Comparison of ENCODE assay signal across 1 cellular context in the genomic region with DNA sequence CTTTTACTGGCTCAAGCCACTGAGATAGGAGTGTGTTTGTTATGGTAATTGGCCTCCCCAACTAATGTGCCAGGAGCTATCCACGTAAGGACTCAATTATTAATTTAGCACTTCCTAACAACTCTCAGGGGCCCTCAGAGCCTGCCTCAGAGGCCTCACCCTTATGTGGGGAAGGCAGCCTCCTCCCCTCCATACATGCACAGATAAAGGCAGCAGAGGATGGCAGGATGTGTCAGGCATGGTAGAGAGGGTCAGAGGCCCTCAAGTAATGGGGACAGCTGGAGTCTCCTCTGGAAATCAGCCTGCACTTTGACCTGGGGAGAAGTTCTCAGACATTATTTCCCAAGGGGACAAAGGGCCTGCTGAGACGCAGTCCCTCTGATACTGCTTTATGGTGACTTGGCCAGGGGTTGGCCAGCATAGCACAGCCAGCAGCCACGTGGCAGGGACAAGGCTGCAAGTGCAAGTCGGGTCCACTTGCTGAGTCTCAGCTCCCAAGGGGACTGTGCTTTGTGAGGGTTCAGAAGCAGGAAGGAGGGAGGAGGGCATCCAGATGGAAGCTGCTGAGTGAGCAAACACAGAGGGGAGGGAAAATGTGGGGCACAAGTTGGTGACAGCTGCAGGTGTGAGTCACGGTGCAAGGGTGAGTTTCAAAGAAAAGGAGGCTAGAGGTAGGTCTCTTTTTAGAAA.
TF ChIP-seq lines count a peak whose summit lies in the region.

No MANE protein-coding gene starts in this region.

TF ChIP-seq in HepG2, 621 proteins besides CTCF, POLR2A, EP300 and RAD21 (continued from another document and continues in another):
- TF ChIP-seq AFF4 (CRISPR knock-in tag; IDR thresholded peaks at IDR 0.05): no peak
- TF ChIP-seq MAFG (CRISPR knock-in tag; IDR thresholded peaks at IDR 0.05): peak; percentile 32; the same call in 1 of the 2 replicates
- peak; percentile 23; the same call in 1 of the 2 replicates for TF ChIP-seq NCOA2 (CRISPR knock-in tag; IDR thresholded peaks at IDR 0.05)
- 0 out of 2 replicates have a peak, but pooled peaks have one; percentile 49 for TF ChIP-seq JUND (CRISPR knock-in tag; IDR thresholded peaks at IDR 0.05)
- no peak for TF ChIP-seq ARNT (IDR thresholded peaks at IDR 0.05)
- no peak for TF ChIP-seq SMAD9 (CRISPR knock-in tag; IDR thresholded peaks at IDR 0.05)
- TF ChIP-seq, protein P1, sequence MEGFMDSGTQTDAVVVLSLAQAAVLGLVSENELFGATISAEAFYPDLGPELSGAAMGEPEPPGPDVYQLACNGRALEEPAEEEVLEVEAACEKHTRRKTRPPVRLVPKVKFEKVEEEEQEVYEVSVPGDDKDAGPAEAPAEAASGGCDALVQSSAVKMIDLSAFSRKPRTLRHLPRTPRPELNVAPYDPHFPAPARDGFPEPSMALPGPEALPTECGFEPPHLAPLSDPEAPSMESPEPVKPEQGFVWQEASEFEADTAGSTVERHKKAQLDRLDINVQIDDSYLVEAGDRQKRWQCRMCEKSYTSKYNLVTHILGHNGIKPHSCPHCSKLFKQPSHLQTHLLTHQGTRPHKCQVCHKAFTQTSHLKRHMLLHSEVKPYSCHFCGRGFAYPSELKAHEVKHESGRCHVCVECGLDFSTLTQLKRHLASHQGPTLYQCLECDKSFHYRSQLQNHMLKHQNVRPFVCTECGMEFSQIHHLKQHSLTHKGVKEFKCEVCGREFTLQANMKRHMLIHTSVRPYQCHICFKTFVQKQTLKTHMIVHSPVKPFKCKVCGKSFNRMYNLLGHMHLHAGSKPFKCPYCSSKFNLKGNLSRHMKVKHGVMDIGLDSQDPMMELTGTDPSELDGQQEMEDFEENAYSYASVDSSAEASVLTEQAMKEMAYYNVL (CRISPR knock-in tag; IDR thresholded peaks at IDR 0.05; ENCODE audit: borderline replicate concordance): 0 out of 2 replicates have a peak, but pooled peaks have one; percentile 35
- TF ChIP-seq NFKBIZ (CRISPR knock-in tag; IDR thresholded peaks at IDR 0.05): no peak
- TF ChIP-seq ZNF713 (CRISPR knock-in tag; IDR thresholded peaks at IDR 0.05): no peak
- 0 out of 2 replicates have a peak, but pooled peaks have one; percentile 14 for TF ChIP-seq HDAC2 (CRISPR knock-in tag; IDR thresholded peaks at IDR 0.05)
- TF ChIP-seq GLI4 (CRISPR knock-in tag; IDR thresholded peaks at IDR 0.05; ENCODE audit: borderline replicate concordance): no peak
- peak; percentile 6; the same call in 1 of the 2 replicates for TF ChIP-seq SIX4 (CRISPR knock-in tag; IDR thresholded peaks at IDR 0.05)
- TF ChIP-seq PPARG (CRISPR knock-in tag; conservative IDR thresholded peaks at IDR 0.05): peak; percentile 69; the same call in 1 of the 2 replicates
- no peak for TF ChIP-seq PTBP1 (IDR thresholded peaks at IDR 0.05; ENCODE audit: low read depth, low read length, poor library complexity, severe bottlenecking)
- TF ChIP-seq NFIB (CRISPR knock-in tag; IDR thresholded peaks at IDR 0.05; ENCODE audit: borderline replicate concordance): no peak
- no peak for TF ChIP-seq SRY (CRISPR knock-in tag; IDR thresholded peaks at IDR 0.05)
- TF ChIP-seq ZNF589 (CRISPR knock-in tag; conservative IDR thresholded peaks at IDR 0.05): no peak
- peak; percentile 89 for TF ChIP-seq FOSL2 (CRISPR knock-in tag; IDR thresholded peaks at IDR 0.05)
- no peak for TF ChIP-seq ZFAT (CRISPR knock-in tag; conservative IDR thresholded peaks at IDR 0.05)
- TF ChIP-seq, protein P2, sequence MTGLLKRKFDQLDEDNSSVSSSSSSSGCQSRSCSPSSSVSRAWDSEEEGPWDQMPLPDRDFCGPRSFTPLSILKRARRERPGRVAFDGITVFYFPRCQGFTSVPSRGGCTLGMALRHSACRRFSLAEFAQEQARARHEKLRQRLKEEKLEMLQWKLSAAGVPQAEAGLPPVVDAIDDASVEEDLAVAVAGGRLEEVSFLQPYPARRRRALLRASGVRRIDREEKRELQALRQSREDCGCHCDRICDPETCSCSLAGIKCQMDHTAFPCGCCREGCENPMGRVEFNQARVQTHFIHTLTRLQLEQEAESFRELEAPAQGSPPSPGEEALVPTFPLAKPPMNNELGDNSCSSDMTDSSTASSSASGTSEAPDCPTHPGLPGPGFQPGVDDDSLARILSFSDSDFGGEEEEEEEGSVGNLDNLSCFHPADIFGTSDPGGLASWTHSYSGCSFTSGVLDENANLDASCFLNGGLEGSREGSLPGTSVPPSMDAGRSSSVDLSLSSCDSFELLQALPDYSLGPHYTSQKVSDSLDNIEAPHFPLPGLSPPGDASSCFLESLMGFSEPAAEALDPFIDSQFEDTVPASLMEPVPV (CRISPR knock-in tag; IDR thresholded peaks at IDR 0.05): no peak
- TF ChIP-seq, protein P3, sequence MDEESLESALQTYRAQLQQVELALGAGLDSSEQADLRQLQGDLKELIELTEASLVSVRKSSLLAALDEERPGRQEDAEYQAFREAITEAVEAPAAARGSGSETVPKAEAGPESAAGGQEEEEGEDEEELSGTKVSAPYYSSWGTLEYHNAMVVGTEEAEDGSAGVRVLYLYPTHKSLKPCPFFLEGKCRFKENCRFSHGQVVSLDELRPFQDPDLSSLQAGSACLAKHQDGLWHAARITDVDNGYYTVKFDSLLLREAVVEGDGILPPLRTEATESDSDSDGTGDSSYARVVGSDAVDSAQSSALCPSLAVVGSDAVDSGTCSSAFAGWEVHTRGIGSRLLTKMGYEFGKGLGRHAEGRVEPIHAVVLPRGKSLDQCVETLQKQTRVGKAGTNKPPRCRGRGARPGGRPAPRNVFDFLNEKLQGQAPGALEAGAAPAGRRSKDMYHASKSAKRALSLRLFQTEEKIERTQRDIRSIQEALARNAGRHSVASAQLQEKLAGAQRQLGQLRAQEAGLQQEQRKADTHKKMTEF (CRISPR knock-in tag; IDR thresholded peaks at IDR 0.05): peak; percentile 32; the same call in 1 of the 2 replicates
- TF ChIP-seq DMAP1 (CRISPR knock-in tag; IDR thresholded peaks at IDR 0.05): peak; percentile 77
- peak; percentile 58 for TF ChIP-seq ZNF18 (CRISPR knock-in tag; IDR thresholded peaks at IDR 0.05; ENCODE audit: insufficient replicate concordance)
- no peak for TF ChIP-seq HOXA7 (CRISPR knock-in tag; IDR thresholded peaks at IDR 0.05)
- no peak for TF ChIP-seq BORCS8-MEF2B (CRISPR knock-in tag; IDR thresholded peaks at IDR 0.05)
- TF ChIP-seq, protein P4, sequence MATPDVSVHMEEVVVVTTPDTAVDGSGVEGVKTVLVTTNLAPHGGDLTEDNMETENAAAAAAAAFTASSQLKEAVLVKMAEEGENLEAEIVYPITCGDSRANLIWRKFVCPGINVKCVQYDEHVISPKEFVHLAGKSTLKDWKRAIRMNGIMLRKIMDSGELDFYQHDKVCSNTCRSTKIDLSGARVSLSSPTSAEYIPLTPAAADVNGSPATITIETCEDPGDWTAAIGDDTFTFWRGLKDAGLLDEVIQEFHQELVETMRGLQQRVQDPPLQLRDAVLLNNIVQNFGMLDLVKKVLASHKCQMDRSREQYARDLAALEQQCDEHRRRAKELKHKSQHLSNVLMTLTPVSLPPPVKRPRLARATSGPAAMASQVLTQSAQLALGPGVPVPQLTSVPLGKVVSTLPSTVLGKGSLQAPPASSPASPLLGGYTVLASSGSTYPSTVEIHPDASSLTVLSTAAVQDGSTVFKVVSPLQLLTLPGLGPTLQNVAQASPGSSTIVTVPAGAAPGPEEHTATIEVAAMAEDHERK (CRISPR knock-in tag; IDR thresholded peaks at IDR 0.05; ENCODE audit: low read depth): no peak
- no peak for TF ChIP-seq ZFP62 (CRISPR knock-in tag; IDR thresholded peaks at IDR 0.05)
- TF ChIP-seq HNF4A (CRISPR knock-in tag; IDR thresholded peaks at IDR 0.05): peak; percentile 33
- TF ChIP-seq, protein P5, sequence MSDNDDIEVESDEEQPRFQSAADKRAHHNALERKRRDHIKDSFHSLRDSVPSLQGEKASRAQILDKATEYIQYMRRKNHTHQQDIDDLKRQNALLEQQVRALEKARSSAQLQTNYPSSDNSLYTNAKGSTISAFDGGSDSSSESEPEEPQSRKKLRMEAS (IDR thresholded peaks at IDR 0.05): peak; percentile 91
- no peak for TF ChIP-seq ZNF503 (CRISPR knock-in tag; IDR thresholded peaks at IDR 0.05)
- TF ChIP-seq NFE2L1 (CRISPR knock-in tag; IDR thresholded peaks at IDR 0.05; ENCODE audit: borderline replicate concordance): no peak
- TF ChIP-seq SP140L (CRISPR knock-in tag; IDR thresholded peaks at IDR 0.05; ENCODE audit: borderline replicate concordance): no peak
- TF ChIP-seq HMGXB4 (CRISPR knock-in tag; IDR thresholded peaks at IDR 0.05; ENCODE audit: borderline replicate concordance in 1 of 2, low read depth in 1 of 2): peak in 1 of 2 experiments; percentile 43; a peak in 1 of 4 replicates
- TF ChIP-seq ZNF556 (CRISPR knock-in tag; IDR thresholded peaks at IDR 0.05; ENCODE audit: borderline replicate concordance): 0 out of 2 replicates have a peak, but pooled peaks have one; percentile 22
- TF ChIP-seq CBX5 (CRISPR knock-in tag; IDR thresholded peaks at IDR 0.05; ENCODE audit: borderline replicate concordance): no peak
- TF ChIP-seq MIXL1 (CRISPR knock-in tag; IDR thresholded peaks at IDR 0.05): peak; percentile 19; the same call in 1 of the 2 replicates
